In genomic region chr17:72903522-72903921, GRCh38 we compare ENCODE assay signal across 23 cellular contexts.
"Had no signal": no experiment of that assay in that cellular context is flagged by ENCODE, and none has a peak within 500 bp of the region (broad histone marks: within the 10 kb centered on the region; RNA-seq: fewer than 3 reads in every experiment).

No MANE protein-coding gene starts in this region.

- H3K27me3 ChIP-seq: esophagus squamous epithelium, ovary, stomach, thyroid gland, vagina had no signal

- H3K27me3 Mint-ChIP-seq: effector memory CD8-positive, alpha-beta T cell; memory B cell had no signal

- H3K9me3 ChIP-seq: esophagus squamous epithelium, ovary, stomach, thyroid gland, vagina had no signal

- H3K27ac ChIP-seq: coronary artery, esophagus squamous epithelium, ovary, stomach, thyroid gland, vagina had no signal

- H3K4me1 Mint-ChIP-seq: memory B cell had no signal

- H3K36me3 Mint-ChIP-seq: natural killer cell; stimulated activated effector memory CD8-positive, alpha-beta T cell treated with anti-CD3 and anti-CD28 coated beads, Interleukin-12 subunit alpha, Interleukin-12 subunit beta, amount 100 ng/mL, for 72 hours had no signal

- H3K27ac Mint-ChIP-seq: effector memory CD8-positive, alpha-beta T cell; immature natural killer cell; memory B cell; natural killer cell; stimulated activated effector memory CD8-positive, alpha-beta T cell treated with anti-CD3 and anti-CD28 coated beads, Interleukin-12 subunit alpha, Interleukin-12 subunit beta, amount 100 ng/mL, for 72 hours had no signal

- DNase-seq: effector memory CD8-positive, alpha-beta T cell; erythroblast; esophagus squamous epithelium; hypothalamus; immature natural killer cell; natural killer cell; occipital lobe; ovary; posterior cingulate gyrus; stimulated activated CD4-positive, alpha-beta T cell treated with anti-CD3 and anti-CD28 coated beads, Interleukin-12 subunit alpha, Interleukin-12 subunit beta, amount 100 ng/mL, for 4 hours; stimulated activated CD4-positive, alpha-beta T cell treated with anti-CD3 and anti-CD28 coated beads, Interleukin-1b, Interleukin-23, amount 100 ng/mL, for 48 hours; stimulated activated CD4-positive, alpha-beta T cell treated with anti-CD3 and anti-CD28 coated beads, Interleukin-4, amount 100 ng/mL, for 1 hour; stimulated activated naive CD4-positive, alpha-beta T cell treated with Interleukin-2 at 50 U/mL for 16 hours; stomach; thyroid gland had no signal

- H3K4me3 ChIP-seq: coronary artery, esophagus squamous epithelium, lung, ovary, smooth muscle cell, stomach, thyroid gland, vagina had no signal

- H3K9me3 Mint-ChIP-seq: effector memory CD8-positive, alpha-beta T cell; immature natural killer cell; natural killer cell; stimulated activated effector memory CD8-positive, alpha-beta T cell treated with anti-CD3 and anti-CD28 coated beads, Interleukin-12 subunit alpha, Interleukin-12 subunit beta, amount 100 ng/mL, for 72 hours had no signal

- H3K36me3 ChIP-seq: esophagus squamous epithelium, ovary, vagina had no signal

- H3K4me1 ChIP-seq: stomach, thyroid gland, vagina had no signal

- ATAC-seq: effector memory CD8-positive, alpha-beta T cell; left lobe of liver; natural killer cell; sciatic nerve; stimulated activated effector memory CD8-positive, alpha-beta T cell treated with anti-CD3 and anti-CD28 coated beads, Interleukin-12 subunit alpha, Interleukin-12 subunit beta, amount 100 ng/mL, for 72 hours had no signal

- H3K4me3 Mint-ChIP-seq: effector memory CD8-positive, alpha-beta T cell; immature natural killer cell; memory B cell; natural killer cell; stimulated activated effector memory CD8-positive, alpha-beta T cell treated with anti-CD3 and anti-CD28 coated beads, Interleukin-12 subunit alpha, Interleukin-12 subunit beta, amount 100 ng/mL, for 72 hours had no signal

- H3K4me2 ChIP-seq: smooth muscle cell had no signal
